8 cellular contexts compared by ENCODE assay signal in genomic region chr20:64062596-64063388, GRCh38. TPM values are rescaled to one million over a fixed set of nuclear protein-coding genes. Genes with fewer than 3 reads are reported as not detected.
DNase-seq lines count a peak whose midpoint lies in the region; ATAC-seq and TF ChIP-seq lines count a peak whose summit lies in the region.

Gene TCEA2, plus strand, starts transcription at chr20:64063198. Its CDS starts 115 bp downstream, at chr20:64063313.

- H4K20me1 ChIP-seq in GM23338 (replicated peaks; ENCODE audit: insufficient read depth) = no peaks in the 10 kb centered on the region

- peaks cover 17% of the 10 kb centered on the region; the same call in 1 of the 2 replicates for H3K4me1 ChIP-seq in GM23338 (ENCODE audit: insufficient read depth)
- peaks cover 30% of the 10 kb centered on the region for H3K4me1 ChIP-seq in RWPE2 (ENCODE audit: insufficient read depth, poor library complexity, severe bottlenecking)

- TF ChIP-seq CTCF in GM23338 (conservative IDR thresholded peaks at IDR 0.05; ENCODE audit: low read depth in 2 of 2) = no peak
- no peak for TF ChIP-seq CTCF in LNCaP clone FGC (IDR thresholded peaks at IDR 0.05; ENCODE audit: control insufficient read depth, extremely low read depth, insufficient read depth)
- no peak for TF ChIP-seq CTCF in RWPE2 (IDR thresholded peaks at IDR 0.05; ENCODE audit: poor library complexity, severe bottlenecking)

- intact Hi-C loops in activated T-helper 2 cell treated with anti-CD3 and anti-CD28 coated beads, Interferon-gamma antibody, Interleukin-2, Interleukin-4, amounts not matched to agents 10 μg/mL and 5 μg/mL and 100 μg/mL, durations not matched to agents 14 hours and 24 hours and 36 hours (cut with micrococcal nuclease) = loop anchor here (1.0 to 10.0 kb wide), 4 partner anchors 16 to 428 kb away; partner anchors contain the start of genes RGS19 and UCKL1

- no peaks in the 10 kb centered on the region for H3K9me3 ChIP-seq in RWPE2 (ENCODE audit: severe bottlenecking)

- no peaks in the 10 kb centered on the region for H3K79me2 ChIP-seq in GM23338 (replicated peaks; ENCODE audit: insufficient read depth)

- peak within 1 kb of the TSS; percentile 90 for H3K4me2 ChIP-seq in GM23338

- peaks cover 6% of the 10 kb centered on the region; the same call in 1 of the 2 replicates for H3F3A ChIP-seq in GM23338 (replicated peaks; ENCODE audit: low read depth)

- H3K27ac ChIP-seq in GM23338 (ENCODE audit: low read depth) (no peak within 1 kb of the TSS), RWPE2 (ENCODE audit: poor library complexity, severe bottlenecking) (peak within 1 kb of the TSS; percentile 62)

- no peaks in the 10 kb centered on the region for H3K9me2 ChIP-seq in GM23338 (ENCODE audit: insufficient read depth)

- H3K36me3 ChIP-seq in GM23338 (ENCODE audit: insufficient read depth) (no peaks in the 10 kb centered on the region), RWPE2 (ENCODE audit: low read depth) (no peaks in the 10 kb centered on the region)

- peaks cover 36% of the 10 kb centered on the region for H3K4me1 Mint-ChIP-seq in GM23338
- peaks cover 46% of the 10 kb centered on the region for H3K4me1 Mint-ChIP-seq in activated T-helper 2 cell treated with anti-CD3 and anti-CD28 coated beads, Interferon-gamma antibody, Interleukin-2, Interleukin-4, amounts not matched to agents 10 μg/mL and 5 μg/mL and 100 μg/mL, durations not matched to agents 14 hours and 24 hours and 36 hours (ENCODE audit: low read depth)
- H3K4me1 Mint-ChIP-seq in natural killer cell treated with Interleukin-12 subunit alpha and Interleukin-12 subunit beta and Interleukin-15 and Interleukin-18, amount 100 ng/mL, for 72 hours (ENCODE audit: low read depth in 2 of 2) = peaks cover 34 to 36% of the 10 kb centered on the region in 2 donors

- no peaks in the 10 kb centered on the region for H3K9me3 Mint-ChIP-seq in GM23338
- H3K9me3 Mint-ChIP-seq in activated T-helper 2 cell treated with anti-CD3 and anti-CD28 coated beads, Interferon-gamma antibody, Interleukin-2, Interleukin-4, amounts not matched to agents 10 μg/mL and 5 μg/mL and 100 μg/mL, durations not matched to agents 14 hours and 24 hours and 36 hours = no peaks in the 10 kb centered on the region
- H3K9me3 Mint-ChIP-seq in natural killer cell treated with Interleukin-12 subunit alpha and Interleukin-12 subunit beta and Interleukin-15 and Interleukin-18, amount 100 ng/mL, for 72 hours = no peaks in the 10 kb centered on the region

- peak within 1 kb of the TSS; percentile 82 for H3K4me3 Mint-ChIP-seq in GM23338
- H3K4me3 Mint-ChIP-seq in activated T-helper 2 cell treated with anti-CD3 and anti-CD28 coated beads, Interferon-gamma antibody, Interleukin-2, Interleukin-4, amounts not matched to agents 10 μg/mL and 5 μg/mL and 100 μg/mL, durations not matched to agents 14 hours and 24 hours and 36 hours (ENCODE audit: low read depth) = peak within 1 kb of the TSS; percentile 89
- peak within 1 kb of the TSS; percentile 85 for H3K4me3 Mint-ChIP-seq in natural killer cell treated with Interleukin-12 subunit alpha and Interleukin-12 subunit beta and Interleukin-15 and Interleukin-18, amount 100 ng/mL, for 72 hours

- peaks cover 14% of the 10 kb centered on the region for H3K27me3 Mint-ChIP-seq in GM23338 (ENCODE audit: insufficient read depth, low read depth, poor library complexity)
- no peaks in the 10 kb centered on the region for H3K27me3 Mint-ChIP-seq in activated T-helper 2 cell treated with anti-CD3 and anti-CD28 coated beads, Interferon-gamma antibody, Interleukin-2, Interleukin-4, amounts not matched to agents 10 μg/mL and 5 μg/mL and 100 μg/mL, durations not matched to agents 14 hours and 24 hours and 36 hours (ENCODE audit: low read depth)
- H3K27me3 Mint-ChIP-seq in natural killer cell treated with Interleukin-12 subunit alpha and Interleukin-12 subunit beta and Interleukin-15 and Interleukin-18, amount 100 ng/mL, for 72 hours = no peaks in the 10 kb centered on the region

- H3K27me3 ChIP-seq in GM23338 (ENCODE audit: insufficient read depth) (no peaks in the 10 kb centered on the region), RWPE2 (ENCODE audit: insufficient read depth, poor library complexity, severe bottlenecking) (no peaks in the 10 kb centered on the region)

- peak within 1 kb of the TSS; percentile 97 for H2AFZ ChIP-seq in GM23338

- H3K27ac Mint-ChIP-seq in GM23338 = no peak within 1 kb of the TSS
- H3K27ac Mint-ChIP-seq in activated T-helper 2 cell treated with anti-CD3 and anti-CD28 coated beads, Interferon-gamma antibody, Interleukin-2, Interleukin-4, amounts not matched to agents 10 μg/mL and 5 μg/mL and 100 μg/mL, durations not matched to agents 14 hours and 24 hours and 36 hours = peak within 1 kb of the TSS; percentile 88
- peak within 1 kb of the TSS; percentile 65 to 82 for H3K27ac Mint-ChIP-seq in natural killer cell treated with Interleukin-12 subunit alpha and Interleukin-12 subunit beta and Interleukin-15 and Interleukin-18, amount 100 ng/mL, for 72 hours

- ATAC-seq in GM23338 = peak; percentile 81
- ATAC-seq in RWPE2 (ENCODE audit: low read depth) = peak; percentile 78
- peak; percentile 94 to 96 for ATAC-seq in natural killer cell treated with Interleukin-12 subunit alpha and Interleukin-12 subunit beta and Interleukin-15 and Interleukin-18, amount 100 ng/mL, for 72 hours

- no peaks in the 10 kb centered on the region for H3K36me3 Mint-ChIP-seq in GM23338 (ENCODE audit: low read depth)
- no peaks in the 10 kb centered on the region for H3K36me3 Mint-ChIP-seq in activated T-helper 2 cell treated with anti-CD3 and anti-CD28 coated beads, Interferon-gamma antibody, Interleukin-2, Interleukin-4, amounts not matched to agents 10 μg/mL and 5 μg/mL and 100 μg/mL, durations not matched to agents 14 hours and 24 hours and 36 hours (ENCODE audit: low read depth)
- H3K36me3 Mint-ChIP-seq in natural killer cell treated with Interleukin-12 subunit alpha and Interleukin-12 subunit beta and Interleukin-15 and Interleukin-18, amount 100 ng/mL, for 72 hours = no peaks in the 10 kb centered on the region

- H3K4me3 ChIP-seq in GM23338 (peak within 1 kb of the TSS; percentile 85), LNCaP clone FGC (ENCODE audit: low read depth, low read length) (peak within 1 kb of the TSS; percentile 90), RWPE2 (ENCODE audit: severe bottlenecking) (peak within 1 kb of the TSS; percentile 92)

- DNase-seq in DMS53 treated with DMSO at 0.1 percent for 48 hours (lab: John Stamatoyannopoulos, UW; ENCODE audit: unreplicated experiment) = peak; percentile 82
- peak; percentile 97 for DNase-seq in GM23338 (ENCODE audit: low spot score)
- DNase-seq in LNCaP clone FGC (ENCODE audit: low read depth) = peak; percentile 83
- DNase-seq in RWPE2 (ENCODE audit: low spot score) = peak; percentile 100
- DNase-seq in activated T-helper 2 cell treated with anti-CD3 and anti-CD28 coated beads, Interferon-gamma antibody, Interleukin-2, Interleukin-4, amounts not matched to agents 10 μg/mL and 5 μg/mL and 100 μg/mL, durations not matched to agents 14 hours and 24 hours and 36 hours (ENCODE audit: low spot score) = peak; percentile 93
- DNase-seq in fibroblast of peridontal ligament (ENCODE audit: extremely low read depth) = peak; percentile 94
- peak; percentile 96 for DNase-seq in natural killer cell treated with Interleukin-12 subunit alpha and Interleukin-12 subunit beta and Interleukin-15 and Interleukin-18, amount 100 ng/mL, for 72 hours (ENCODE audit: low spot score)
- peak; percentile 95 for DNase-seq in stimulated activated naive CD4-positive, alpha-beta T cell treated with Interleukin-2 at 50 U/mL for 16 hours (lab: John Stamatoyannopoulos, UW)

TF ChIP-seq in GM23338, 12 proteins besides CTCF, POLR2A, EP300 and RAD21 (continues in another document):
- TF ChIP-seq JUNB (IDR thresholded peaks at IDR 0.05; ENCODE audit: unreplicated experiment) (no peak), CREB1 (CRISPR knock-in tag; IDR thresholded peaks at IDR 0.05; ENCODE audit: low read depth) (peak; percentile 79), ZNF114 (CRISPR knock-in tag; IDR thresholded peaks at IDR 0.05) (no peak), POLR2AphosphoS5 (IDR thresholded peaks at IDR 0.05; ENCODE audit: low read depth) (peak; percentile 78), NANOG (IDR thresholded peaks at IDR 0.05; ENCODE audit: borderline replicate concordance) (no peak), EZH2phosphoT487 (IDR thresholded peaks at IDR 0.05; ENCODE audit: unreplicated experiment) (no peak), STAT1 (IDR thresholded peaks at IDR 0.05; ENCODE audit: unreplicated experiment) (no peak), REST (IDR thresholded peaks at IDR 0.05; ENCODE audit: unreplicated experiment) (no peak), EZH2 (IDR thresholded peaks at IDR 0.05; ENCODE audit: low read depth, unreplicated experiment) (no peak)

RNA-seq across cellular contexts. Expression of gene TCEA2, which starts in this region (rescaled TPM):
- total RNA-seq in GM23338 (2014; rRNA removed; shearing (Covaris generic)) = 15.0 and 21.0 TPM in 2 replicates
- 54.4 and 58.9 TPM in 2 replicates for polyA plus RNA-seq in GM23338 (2016; fragmentation: Nextera tagmentation; extraction: Ambion mirVana)
- 49.0 and 49.9 TPM in 2 replicates for total RNA-seq in activated T-helper 2 cell treated with anti-CD3 and anti-CD28 coated beads, Interferon-gamma antibody, Interleukin-2, Interleukin-4, amounts not matched to agents 10 μg/mL and 5 μg/mL and 100 μg/mL, durations not matched to agents 14 hours and 24 hours and 36 hours
- 10 to 100 TPM; 23.2 to 24.1 TPM for total RNA-seq in natural killer cell treated with Interleukin-12 subunit alpha and Interleukin-12 subunit beta and Interleukin-15 and Interleukin-18, amount 100 ng/mL, for 72 hours
